28 cellular contexts compared by ENCODE assay signal in genomic region chr4:108838451-108838850, GRCh38.
"Had no signal": no experiment of that assay in that cellular context is flagged by ENCODE, and none has a peak within 500 bp of the region (broad histone marks: within the 10 kb centered on the region; RNA-seq: fewer than 3 reads in every experiment).

No MANE protein-coding gene starts in this region.

- H3K36me3 ChIP-seq: neural progenitor cell, ovary, right lobe of liver, sigmoid colon, spleen, stomach, thoracic aorta, thyroid gland, tibial nerve, upper lobe of left lung, uterus had no signal

- H2AFZ ChIP-seq: neural progenitor cell, parathyroid adenoma had no signal

- H3K27ac ChIP-seq: neural progenitor cell, ovary, parathyroid adenoma, psoas muscle, right lobe of liver, sigmoid colon, skin epidermis, spleen, stomach, thoracic aorta, thyroid gland, tibial nerve, upper lobe of left lung, uterus had no signal

- ATAC-seq: naive thymus-derived CD8-positive, alpha-beta T cell; natural killer cell treated with Interleukin-12 subunit alpha and Interleukin-12 subunit beta and Interleukin-15 and Interleukin-18, amount 100 ng/mL, for 72 hours; psoas muscle; right cardiac atrium; right lobe of liver; stimulated activated effector memory CD8-positive, alpha-beta T cell treated with anti-CD3 and anti-CD28 coated beads, Interleukin-12 subunit alpha, Interleukin-12 subunit beta, amount 100 ng/mL, for 72 hours; stimulated activated naive B cell treated with anti-CD40 and anti-IgM and Interleukin-4, amounts not matched to agents 10 μg/mL and 1 μg/mL and 100 μg/mL, for 72 hours had no signal

- H3K4me2 ChIP-seq: neural progenitor cell, smooth muscle cell had no signal

- H3K79me2 ChIP-seq: parathyroid adenoma had no signal

- H3K9me3 ChIP-seq: ovary, psoas muscle, right lobe of liver, sigmoid colon, spleen, stomach, thoracic aorta, thyroid gland, tibial nerve, upper lobe of left lung, uterus had no signal

- H3K9ac ChIP-seq: neural progenitor cell, parathyroid adenoma had no signal

- DNase-seq: naive B cell; naive thymus-derived CD8-positive, alpha-beta T cell; occipital lobe; ovary; posterior cingulate gyrus; psoas muscle; right cardiac atrium; right lobe of liver; sigmoid colon; spleen; stimulated activated CD4-positive, alpha-beta T cell treated with anti-CD3 and anti-CD28 coated beads, Interleukin-12 subunit alpha, Interleukin-12 subunit beta, amount 100 ng/mL, for 4 hours; stimulated activated CD4-positive, alpha-beta T cell treated with anti-CD3 and anti-CD28 coated beads, Interleukin-1b, Interleukin-23, amount 100 ng/mL, for 48 hours; stimulated activated CD4-positive, alpha-beta T cell treated with anti-CD3 and anti-CD28 coated beads, Interleukin-4, amount 100 ng/mL, for 24 hours; stimulated activated naive B cell treated with anti-CD40 and anti-IgM and Interleukin-4, amounts not matched to agents 10 μg/mL and 1 μg/mL and 100 μg/mL, for 72 hours; stimulated activated naive CD4-positive, alpha-beta T cell treated with Interleukin-2 at 50 U/mL for 16 hours; stomach; thyroid gland; trophoblast cell; upper lobe of left lung; uterus had no signal

- H3K4me3 ChIP-seq: neural progenitor cell, ovary, psoas muscle, right lobe of liver, sigmoid colon, skin epidermis, smooth muscle cell, spleen, stomach, thoracic aorta, thyroid gland, tibial nerve, upper lobe of left lung, uterus had no signal

- H3K27me3 ChIP-seq: neural progenitor cell, ovary, right lobe of liver, sigmoid colon, spleen, stomach, thyroid gland, tibial nerve, upper lobe of left lung, uterus had no signal

- H3K4me1 ChIP-seq: parathyroid adenoma, psoas muscle, right lobe of liver, sigmoid colon, spleen, stomach, thyroid gland, upper lobe of left lung, uterus had no signal
